Comparison of ENCODE assay signal across 8 cellular contexts in the genomic region with DNA sequence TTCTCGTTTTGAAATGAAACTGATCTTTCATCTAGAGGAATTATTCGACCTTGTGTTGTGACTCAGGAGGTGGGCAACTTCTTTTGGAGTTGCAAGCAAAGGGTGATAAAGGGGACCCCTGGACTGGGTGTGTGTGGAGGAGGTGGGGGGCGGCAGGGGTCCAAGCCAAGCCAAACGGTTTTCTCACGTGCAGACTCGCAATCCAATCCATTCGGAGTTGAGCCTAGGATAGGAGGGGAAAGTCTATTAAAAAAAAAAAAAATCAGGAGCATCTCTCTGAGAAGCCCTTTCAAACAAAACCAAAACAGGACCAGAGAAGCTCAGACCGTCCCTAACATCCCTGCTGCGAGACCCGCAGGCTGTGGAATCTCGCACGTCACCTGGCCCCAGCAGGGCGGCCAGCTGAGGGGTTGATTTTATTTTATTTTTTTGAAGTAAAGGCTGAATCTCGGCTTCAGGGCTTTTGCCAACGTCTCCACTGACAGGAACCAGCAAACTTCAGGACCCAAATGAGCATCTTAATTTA. TPM values are rescaled to one million over a fixed set of nuclear protein-coding genes. Genes with fewer than 3 reads are reported as not detected.
DNase-seq lines count a peak whose midpoint lies in the region; TF ChIP-seq lines count a peak whose summit lies in the region.

No MANE protein-coding gene starts in this region.

- H3K79me1 ChIP-seq in mesendoderm (ENCODE audit: low read length): no peaks in the 10 kb centered on the region

- peak overlapping the region; percentile 50 for H3K4me2 ChIP-seq in mesendoderm (ENCODE audit: low read length)

- H2AK5ac ChIP-seq in mesendoderm (ENCODE audit: low read length): no peak overlapping the region

- no peak overlapping the region for H2BK15ac ChIP-seq in mesendoderm (replicated peaks; ENCODE audit: low read depth)

- peak overlapping the region; percentile 95 for H3K18ac ChIP-seq in mesendoderm (ENCODE audit: low read length)

- no peaks in the 10 kb centered on the region for H3K36me3 ChIP-seq in mesendoderm (ENCODE audit: control insufficient read depth, insufficient read depth, low read length)
- H3K36me3 ChIP-seq in vagina: no peaks in the 10 kb centered on the region

- H3K4ac ChIP-seq in mesendoderm (ENCODE audit: low read depth, low read length): no peak overlapping the region

- H3K27me3 ChIP-seq in mesendoderm (ENCODE audit: insufficient read depth, low read length, poor library complexity) (peaks cover 10% of the 10 kb centered on the region), vagina (no peaks in the 10 kb centered on the region)

- no peak overlapping the region for H3K9ac ChIP-seq in mesendoderm (ENCODE audit: low read length)

- peaks cover 3% of the 10 kb centered on the region for H3K4me1 ChIP-seq in mesendoderm (ENCODE audit: control insufficient read depth, low read depth, low read length)
- peaks cover 5% of the 10 kb centered on the region for H3K4me1 ChIP-seq in vagina

- H3K27ac ChIP-seq in caudate nucleus (ENCODE audit: low read depth, low read length) (peak overlapping the region; percentile 95), mesendoderm (ENCODE audit: low read depth, low read length) (peak overlapping the region; percentile 58), vagina (peak overlapping the region; percentile 99)

- intact Hi-C loops in vagina (cut with DNase I): no loop called here

- no peak overlapping the region for H4K5ac ChIP-seq in mesendoderm (ENCODE audit: low read length)

- no peak overlapping the region for H4K8ac ChIP-seq in mesendoderm (ENCODE audit: low read depth, low read length)

- TF ChIP-seq CTCF in vagina (IDR thresholded peaks at IDR 0.05): no peak

- H2BK5ac ChIP-seq in mesendoderm (ENCODE audit: low read length): no peak overlapping the region

- H3K9me3 ChIP-seq in vagina: no peaks in the 10 kb centered on the region

- H3K23ac ChIP-seq in mesendoderm (ENCODE audit: low read length): no peak overlapping the region

- peak overlapping the region; percentile 92 for H2BK120ac ChIP-seq in mesendoderm (ENCODE audit: low read depth, low read length)

- TF ChIP-seq POLR2A in vagina (IDR thresholded peaks at IDR 0.05): no peak

- no CpG with 5 or more reads among the region's 15 CpGs for WGBS in mesendoderm (ENCODE audit: extremely low coverage, insufficient coverage, low lambda C conversion rate)

- no peak overlapping the region for H3K4me3 ChIP-seq in mesendoderm (ENCODE audit: low read length)
- H3K4me3 ChIP-seq in vagina: peak overlapping the region; percentile 49 to 62

- H3K56ac ChIP-seq in mesendoderm (ENCODE audit: low read length): peak overlapping the region; percentile 53

- no peaks in the 10 kb centered on the region for H3K79me2 ChIP-seq in mesendoderm (ENCODE audit: control insufficient read depth, insufficient read depth, low read length)

- DNase-seq in AG20443 (ENCODE audit: low spot score) (peak; percentile 41), LHCN-M2 (ENCODE audit: low read depth) (peak; percentile 27), caudate nucleus (lab: John Stamatoyannopoulos, UW) (no peak), mesendoderm (peak; percentile 93), vagina (ENCODE audit: extremely low spot score in 2 of 2) (no peak), kidney glomerular epithelial cell (lab: John Stamatoyannopoulos, UW) (no peak), germinal center (ENCODE audit: low spot score) (no peak), GOT3 (lab: John Stamatoyannopoulos, UW) (no peak)

RNA-seq across cellular contexts. Expression of gene ZEB2, which starts 3.8 kb away (rescaled TPM):
- total RNA-seq in LHCN-M2 (2014; rRNA removed) (52.9 and 56.7 TPM in 2 replicates), vagina (63.6 TPM)
- 27.1 TPM for polyA plus RNA-seq in LHCN-M2 (2012)
- polyA plus RNA-seq in mesendoderm (2013, experiment 1 of 2): 0.74 TPM
- polyA plus RNA-seq in mesendoderm (2013, experiment 2 of 2): 0.83 TPM

Comparison
In these comparisons a context has a peak if more than half of its experiments do, and no peak if none do; other contexts are left out.
1. DNase-seq: peak in AG20443 (single experiment), LHCN-M2 (single experiment) and mesendoderm (single experiment); none in caudate nucleus (0 of 61), vagina (0 of 2), kidney glomerular epithelial cell (single experiment), germinal center (single experiment) and GOT3 (single experiment).
2. Peak in every context shown above with its lines, with median percentiles within 50 percentile points of each other: H3K27ac ChIP-seq.